In genomic region chrX:77918568-77918967, GRCh38 we compare ENCODE assay signal across 20 cellular contexts. TPM values are rescaled to one million over a fixed set of nuclear protein-coding genes. Genes with fewer than 3 reads are reported as not detected.
DNase-seq lines count a peak whose midpoint lies in the region; ATAC-seq, FAIRE-seq and TF ChIP-seq lines count a peak whose summit lies in the region.
"Had no signal": no experiment of that assay in that cellular context is flagged by ENCODE, and none has a peak within 500 bp of the region (broad histone marks: within the 10 kb centered on the region; RNA-seq: fewer than 3 reads in every experiment).

No MANE protein-coding gene starts in this region.

- no peak overlapping the region for H2BK120ac ChIP-seq in mesendoderm (ENCODE audit: low read depth, low read length)

- H3K79me1 ChIP-seq in mesendoderm (ENCODE audit: low read length), result no peaks in the 10 kb centered on the region

- H3K4me3 ChIP-seq in HEK293 (ENCODE audit: low read depth, low read length) (no peak overlapping the region), astrocyte (ENCODE audit: insufficient read depth, low read depth, low read length) (no peak overlapping the region), mesendoderm (ENCODE audit: low read length) (no peak overlapping the region)
- H3K4me3 ChIP-seq: skin epidermis had no signal

- H3K9me3 Mint-ChIP-seq in astrocyte (ENCODE audit: unreplicated experiment) (no peaks in the 10 kb centered on the region), immature natural killer cell (no peaks in the 10 kb centered on the region)

- no peak overlapping the region for H4K8ac ChIP-seq in mesendoderm (ENCODE audit: low read depth, low read length)

- peak; percentile 17 for FAIRE-seq in astrocyte (lab: Jason Lieb, UNC)
- FAIRE-seq: frontal cortex had no signal

- TF ChIP-seq CTCF in HEK293 (tag by site-specific recombination; IDR thresholded peaks at IDR 0.05) (no peak), astrocyte (IDR thresholded peaks at IDR 0.05; ENCODE audit: insufficient read depth, low read depth, low read length) (no peak)

- ATAC-seq in GM18858 (IDR thresholded peaks at IDR 0.05; ENCODE audit: unreplicated experiment) (no peak), GM18873 (IDR thresholded peaks at IDR 0.05; ENCODE audit: low FRiP score, unreplicated experiment) (no peak)

- H3K4me1 Mint-ChIP-seq in astrocyte (ENCODE audit: low read depth, unreplicated experiment) (no peaks in the 10 kb centered on the region), immature natural killer cell (peaks cover 30 to 33% of the 10 kb centered on the region in 2 donors)

- no peak overlapping the region for H2BK15ac ChIP-seq in mesendoderm (replicated peaks; ENCODE audit: low read depth)

- H3K56ac ChIP-seq in mesendoderm (ENCODE audit: low read length), result no peak overlapping the region

- no peak overlapping the region for H2AFZ ChIP-seq in astrocyte (ENCODE audit: low read depth, low read length)
- H2AFZ ChIP-seq: parathyroid adenoma had no signal

- no peak overlapping the region for H3K27ac ChIP-seq in HEK293 (ENCODE audit: extremely low read depth, low read depth, low read length)
- H3K27ac ChIP-seq in astrocyte (ENCODE audit: low read depth, low read length), result no peak overlapping the region
- H3K27ac ChIP-seq in mesendoderm (ENCODE audit: low read depth, low read length), result no peak overlapping the region
- H3K27ac ChIP-seq: parathyroid adenoma had no signal

- H4K20me1 ChIP-seq in astrocyte (ENCODE audit: insufficient read depth, low read length), result no peaks in the 10 kb centered on the region

- CTCF ChIA-PET in HEK293 (lab: Yijun Ruan, JAX), result interaction anchor here (0.6 kb wide), 1 partner anchor 303 kb away, joined by 4 read pairs; no protein-coding TSS in a partner anchor

- H3K18ac ChIP-seq in mesendoderm (ENCODE audit: low read length), result no peak overlapping the region

- no peak overlapping the region for H3K4me2 ChIP-seq in astrocyte (ENCODE audit: low read length)
- H3K4me2 ChIP-seq in mesendoderm (ENCODE audit: low read length), result no peak overlapping the region

- no peaks in the 10 kb centered on the region for H3K27me3 Mint-ChIP-seq in astrocyte (ENCODE audit: low read depth, unreplicated experiment)
- H3K27me3 Mint-ChIP-seq in immature natural killer cell (ENCODE audit: low read depth in 3 of 3), result peaks cover 0 to 9% (median 3%) of the 10 kb centered on the region in 3 donors

- H3K9ac ChIP-seq in astrocyte (ENCODE audit: low read length) (no peak overlapping the region), mesendoderm (ENCODE audit: low read length) (no peak overlapping the region)
- H3K9ac ChIP-seq: parathyroid adenoma had no signal

- H3K9me3 ChIP-seq in HEK293 (ENCODE audit: control insufficient read depth, insufficient read depth, low read depth, low read length) (no peaks in the 10 kb centered on the region; the same call in 1 of the 2 replicates), astrocyte (ENCODE audit: insufficient read depth, low read depth, low read length) (no peaks in the 10 kb centered on the region)
- H3K9me3 ChIP-seq: Caco-2 had no signal

- H3K4me3 Mint-ChIP-seq in astrocyte (ENCODE audit: unreplicated experiment), result no peak overlapping the region
- H3K4me3 Mint-ChIP-seq in immature natural killer cell, result peak overlapping the region in 1 of 5 donors; percentile 22

- H3K27ac Mint-ChIP-seq in astrocyte (ENCODE audit: unreplicated experiment) (no peak overlapping the region), immature natural killer cell (peak overlapping the region in 4 of 6 donors; percentile 60 to 93 (median 89))

- H4K5ac ChIP-seq in mesendoderm (ENCODE audit: low read length), result no peak overlapping the region

- no peak overlapping the region for H2BK5ac ChIP-seq in mesendoderm (ENCODE audit: low read length)

- WGBS in mesendoderm (ENCODE audit: extremely low coverage, insufficient coverage, low lambda C conversion rate), result no CpG with 5 or more reads among the region's 3 CpGs

- H3K4me1 ChIP-seq in HEK293 (ENCODE audit: control insufficient read depth, insufficient read depth, low read length) (no peaks in the 10 kb centered on the region), astrocyte (ENCODE audit: insufficient read depth, low read length) (no peaks in the 10 kb centered on the region), mesendoderm (ENCODE audit: control insufficient read depth, low read depth, low read length) (no peaks in the 10 kb centered on the region)
- H3K4me1 ChIP-seq: Caco-2, parathyroid adenoma had no signal

- H3K36me3 ChIP-seq in HEK293 (ENCODE audit: control insufficient read depth in 2 of 2, insufficient read depth in 1 of 2, low read length in 2 of 2) (no peaks in the 10 kb centered on the region; a peak in 1 of 3 replicates), astrocyte (ENCODE audit: insufficient read depth, low read length) (no peaks in the 10 kb centered on the region), mesendoderm (ENCODE audit: control insufficient read depth, insufficient read depth, low read length) (no peaks in the 10 kb centered on the region)

- peaks cover 6% of the 10 kb centered on the region for H3K79me2 ChIP-seq in astrocyte (ENCODE audit: insufficient read depth, low read length)
- no peaks in the 10 kb centered on the region for H3K79me2 ChIP-seq in mesendoderm (ENCODE audit: control insufficient read depth, insufficient read depth, low read length)

- no peaks in the 10 kb centered on the region for H3K27me3 ChIP-seq in astrocyte (ENCODE audit: insufficient read depth, low read length)
- no peaks in the 10 kb centered on the region for H3K27me3 ChIP-seq in mesendoderm (ENCODE audit: insufficient read depth, low read length, poor library complexity)

- POLR2A ChIA-PET in HEK293 (lab: Yijun Ruan, JAX), result interaction anchor here (1.2 kb wide), 1 partner anchor 12 kb away, joined by 3 read pairs; no protein-coding TSS in a partner anchor

- peak; percentile 22 for DNase-seq in AG20443 (ENCODE audit: low spot score)
- DNase-seq in astrocyte (ENCODE audit: low read depth), result peak; percentile 31
- DNase-seq in immature natural killer cell, result no peak
- no peak for DNase-seq in NCI-H345 treated with DMSO at 0.1 percent for 48 hours (lab: John Stamatoyannopoulos, UW; ENCODE audit: unreplicated experiment)
- DNase-seq in mesendoderm, result no peak
- DNase-seq: activated CD4-positive, alpha-beta T cell treated with anti-CD3 and anti-CD28 coated beads, Interleukin-2, amount 50 U/mL, for 4 hours; activated naive CD4-positive, alpha-beta T cell treated with anti-CD3 and anti-CD28 coated beads, Interleukin-2, amount 50 U/mL, for 16 hours; activated T-cell treated with anti-CD3 and anti-CD28 coated beads for 4 hours; Caco-2; effector CD8-positive, alpha-beta T cell; NCI-H2081 treated with DMSO at 0.1 percent for 48 hours; NCI-H524 treated with DMSO at 0.1 percent for 48 hours; stimulated activated CD4-positive, alpha-beta T cell treated with anti-CD3 and anti-CD28 coated beads, Interleukin-4, amount 100 ng/mL, for 24 hours had no signal

- H3K36me3 Mint-ChIP-seq in astrocyte (ENCODE audit: low read depth, unreplicated experiment) (no peaks in the 10 kb centered on the region), immature natural killer cell (no peaks in the 10 kb centered on the region)

- H2AK5ac ChIP-seq in mesendoderm (ENCODE audit: low read length), result no peak overlapping the region

- H3K4ac ChIP-seq in mesendoderm (ENCODE audit: low read depth, low read length), result no peak overlapping the region

- H3K23ac ChIP-seq in mesendoderm (ENCODE audit: low read length), result no peak overlapping the region

TF ChIP-seq in HEK293, 187 proteins besides CTCF, POLR2A, EP300 and RAD21 (continues in another document):
- TF ChIP-seq KLF10 (tag by site-specific recombination; IDR thresholded peaks at IDR 0.05) (no peak), ZNF398 (tag by site-specific recombination; IDR thresholded peaks at IDR 0.05) (no peak), ZNF416 (tag by site-specific recombination; IDR thresholded peaks at IDR 0.05) (no peak)

RNA-seq across cellular contexts. Expression of gene ATP7A, which starts 8.1 kb away (rescaled TPM):
- 15.0 and 17.2 TPM in 2 replicates for total RNA-seq in astrocyte
- polyA plus RNA-seq in immature natural killer cell, result 10 to 100 TPM in 1 of 3 donors, 1 to 10 TPM in 2; 4.7 to 11.6 (median 6.5) TPM
- polyA plus RNA-seq in mesendoderm (2013, experiment 1 of 2), result 1.0 TPM
- 1.2 TPM for polyA plus RNA-seq in mesendoderm (2013, experiment 2 of 2)

RNA-seq across cellular contexts. Expression of gene COX7B, which starts 19.3 kb away (rescaled TPM):
- total RNA-seq in astrocyte, result 246 and 250 TPM in 2 replicates
- polyA plus RNA-seq in immature natural killer cell, result 100 to 1,000 TPM; 398 to 724 (median 495) TPM
- polyA plus RNA-seq in mesendoderm (2013, experiment 1 of 2), result 452 TPM
- polyA plus RNA-seq in mesendoderm (2013, experiment 2 of 2), result 457 TPM

RNA-seq across cellular contexts. Expression of gene MAGT1, which starts 23.3 kb away (rescaled TPM):
- total RNA-seq in astrocyte, result 84.3 and 95.6 TPM in 2 replicates
- 10 to 100 TPM; 29.7 to 65.1 (median 51.4) TPM for polyA plus RNA-seq in immature natural killer cell
- 29.1 TPM for polyA plus RNA-seq in mesendoderm (2013, experiment 1 of 2)
- polyA plus RNA-seq in mesendoderm (2013, experiment 2 of 2), result 29.4 TPM

RNA-seq across cellular contexts. Expression of gene PGAM4, which starts 50.9 kb away (rescaled TPM):
- total RNA-seq in astrocyte, result 0.32 TPM in 1 of 2 replicates, not detected in the other
- under 1 TPM in 2 of 3 donors, not detected in 1; 0.38 to 0.52 TPM for polyA plus RNA-seq in immature natural killer cell
- polyA plus RNA-seq in mesendoderm (2013, experiment 1 of 2), result not detected
- polyA plus RNA-seq in mesendoderm (2013, experiment 2 of 2), result not detected
- total RNA-seq: Caco-2, frontal cortex, liver had no signal
- polyA plus RNA-seq: liver had no signal

Comparison
In these comparisons a context has a peak if more than half of its experiments do, and no peak if none do; other contexts are left out.
1. DNase-seq: peak in AG20443 (single experiment) and astrocyte (single experiment); none in immature natural killer cell (0 of 3), NCI-H345 treated with DMSO at 0.1 percent for 48 hours (single experiment) and mesendoderm (single experiment).